ENCODE assay signal across 8 cellular contexts in genomic region chr11:111512296-111513239, GRCh38. TPM values are rescaled to one million over a fixed set of nuclear protein-coding genes. Genes with fewer than 3 reads are reported as not detected.
DNase-seq lines count a peak whose midpoint lies in the region; ATAC-seq and TF ChIP-seq lines count a peak whose summit lies in the region.

Gene BTG4, minus strand, starts transcription at chr11:111512386. Its CDS starts 13,610 bp downstream, at chr11:111498776.

- H4K8ac ChIP-seq in IMR-90 (ENCODE audit: low read depth in 2 of 2, low read length in 2 of 2) = peak within 1 kb of the TSS; percentile 33 to 77; a peak in 2 of 4 replicates

- no peak within 1 kb of the TSS for H2AK5ac ChIP-seq in IMR-90 (ENCODE audit: low read depth, low read length)

- H3K9ac ChIP-seq in IMR-90 (ENCODE audit: low read depth, low read length) = peak within 1 kb of the TSS; percentile 33; the same call in 1 of the 2 replicates
- no peak within 1 kb of the TSS for H3K9ac ChIP-seq in iPS-15b (ENCODE audit: low read depth, low read length)

- H3K27me3 ChIP-seq in CD4-positive, alpha-beta T cell (ENCODE audit: control insufficient read depth, insufficient read depth, low read length) = peaks cover 43% of the 10 kb centered on the region
- H3K27me3 ChIP-seq in IMR-90 (ENCODE audit: control insufficient read depth, insufficient read depth, low read length) (peaks cover 4% of the 10 kb centered on the region), iPS-15b (ENCODE audit: control insufficient read depth, insufficient read depth, low read length) (peaks cover 39% of the 10 kb centered on the region)

- peak within 1 kb of the TSS; percentile 59; the same call in 1 of the 2 replicates for H3K14ac ChIP-seq in IMR-90 (replicated peaks; ENCODE audit: low read depth, low read length)

- peak within 1 kb of the TSS; percentile 60 for H3K23ac ChIP-seq in IMR-90 (ENCODE audit: low read depth, low read length)

- H3K56ac ChIP-seq in IMR-90 (ENCODE audit: extremely low read depth, insufficient read depth, low read length) = no peak within 1 kb of the TSS

- H3K18ac ChIP-seq in IMR-90 (ENCODE audit: low read depth, low read length) = peak within 1 kb of the TSS; percentile 37

- H2BK5ac ChIP-seq in IMR-90 (ENCODE audit: low read depth, low read length, poor library complexity, severe bottlenecking) = no peak within 1 kb of the TSS

- peak within 1 kb of the TSS; percentile 20 for H4K5ac ChIP-seq in IMR-90 (ENCODE audit: low read depth, low read length)

- BruUV-seq in IMR-90 (replicated peaks; lab: Mats Ljungman, UMichigan) = no TSS peak

- no peaks in the 10 kb centered on the region for H3K9me3 Mint-ChIP-seq in CD4-positive, alpha-beta T cell
- H3K9me3 Mint-ChIP-seq in activated naive CD8-positive, alpha-beta T cell treated with anti-CD3 and anti-CD28 coated beads, Interleukin-2, amount 10 ng/mL, durations not matched to agents 7 days and 5 days = peaks cover 6% of the 10 kb centered on the region

- H3K4ac ChIP-seq in IMR-90 (ENCODE audit: low read depth, low read length) = peak within 1 kb of the TSS; percentile 67

- peak within 1 kb of the TSS; percentile 88 for H2AK9ac ChIP-seq in IMR-90 (replicated peaks; ENCODE audit: low read depth, low read length, poor library complexity)

- in situ Hi-C loops in IMR-90 (cut with MboI; ENCODE audit: low sequenced_read_pairs) = no loop called here

- no peaks in the 10 kb centered on the region for H3K79me1 ChIP-seq in IMR-90 (ENCODE audit: low read depth in 1 of 2, low read length in 2 of 2)

- H3K4me2 ChIP-seq in IMR-90 (ENCODE audit: low read depth, low read length) = peak within 1 kb of the TSS; percentile 60

- no peak within 1 kb of the TSS for H3K27ac ChIP-seq in CD4-positive, alpha-beta T cell (ENCODE audit: low read depth, low read length)
- no peak within 1 kb of the TSS; the same call in 1 of the 2 replicates for H3K27ac ChIP-seq in IMR-90 (ENCODE audit: insufficient read depth, low read length)

- H3K36me3 ChIP-seq in IMR-90 (ENCODE audit: control insufficient read depth, insufficient read depth, low read length) (no peaks in the 10 kb centered on the region), iPS-15b (ENCODE audit: control insufficient read depth, insufficient read depth, low read length) (no peaks in the 10 kb centered on the region)

- H3K4me3 ChIP-seq in IMR-90 (ENCODE audit: insufficient read depth, low read depth, low read length) = peak within 1 kb of the TSS; percentile 16; the same call in 1 of the 2 replicates
- H3K4me3 ChIP-seq in iPS-15b (ENCODE audit: low read depth, low read length) = peak within 1 kb of the TSS; percentile 61

- no peaks in the 10 kb centered on the region for H3K9me1 ChIP-seq in IMR-90 (ENCODE audit: insufficient read depth, low read length)

- ATAC-seq in CD4-positive, alpha-beta T cell (ENCODE audit: poor library complexity) = peak; percentile 49
- peak; percentile 40 for ATAC-seq in IMR-90 (ENCODE audit: low read depth)
- ATAC-seq in activated naive CD8-positive, alpha-beta T cell treated with anti-CD3 and anti-CD28 coated beads, Interleukin-2, amount 10 ng/mL, durations not matched to agents 7 days and 5 days (ENCODE audit: low read depth) = peak; percentile 65

- H3K9me3 ChIP-seq in CD4-positive, alpha-beta T cell (ENCODE audit: control insufficient read depth, low read length) = no peaks in the 10 kb centered on the region
- H3K9me3 ChIP-seq in IMR-90 (ENCODE audit: control insufficient read depth, insufficient read depth, low read length) (no peaks in the 10 kb centered on the region), iPS-15b (ENCODE audit: control insufficient read depth, insufficient read depth, low read length) (no peaks in the 10 kb centered on the region)

- DNase-seq in CD4-positive, alpha-beta T cell = peak in 2 of 10 experiments; percentile 18 to 36
- DNase-seq in IMR-90 = no peak
- DNase-seq in activated naive CD8-positive, alpha-beta T cell treated with anti-CD3 and anti-CD28 coated beads, Interleukin-2, amount 10 ng/mL, durations not matched to agents 7 days and 5 days = peak; percentile 62
- peak; percentile 4 for DNase-seq in stimulated activated CD8-positive, alpha-beta memory T cell treated with anti-CD3 and anti-CD28 coated beads, Interleukin-15, amount 100 ng/mL, for 24 hours (ENCODE audit: low read depth)
- DNase-seq in pons (ENCODE audit: low spot score) = no peak
- no peak for DNase-seq in foreskin melanocyte
- DNase-seq in putamen (ENCODE audit: low spot score) = no peak

- no peaks in the 10 kb centered on the region for H3K4me1 ChIP-seq in IMR-90 (ENCODE audit: control insufficient read depth, insufficient read depth, low read length)
- H3K4me1 ChIP-seq in iPS-15b (ENCODE audit: control insufficient read depth, insufficient read depth, low read length) = no peaks in the 10 kb centered on the region

- CTCF ChIA-PET in CD4-positive, alpha-beta T cell (lab: Charles Lee) = no interaction called here
- CTCF ChIA-PET in IMR-90 (lab: Yijun Ruan, JAX) = interaction anchor here (1.0 kb wide), 1 partner anchor 11 kb away, joined by 3 read pairs; no protein-coding TSS in a partner anchor

- H2BK20ac ChIP-seq in IMR-90 (ENCODE audit: low read depth, low read length) = 0 out of 2 replicates have a peak within 1 kb of the TSS, but pooled peaks have one; percentile 5

- POLR2A ChIA-PET in CD4-positive, alpha-beta T cell (lab: Charles Lee) = interaction anchor here (0.6 to 1.0 kb wide), 3 partner anchors 26 to 560 kb away, joined by 3 read pairs; no protein-coding TSS in a partner anchor
- POLR2A ChIA-PET in IMR-90 (lab: Charles Lee; ENCODE audit: unreplicated experiment) = interaction anchor here (0.5 to 0.6 kb wide), 2 partner anchors 9 to 516 kb away, joined by 3 to 6 read pairs; no protein-coding TSS in a partner anchor
- POLR2A ChIA-PET in activated naive CD8-positive, alpha-beta T cell treated with anti-CD3 and anti-CD28 coated beads, Interleukin-2, amount 10 ng/mL, durations not matched to agents 7 days and 5 days (lab: Charles Lee) = interaction anchor here (1.4 to 3.5 kb wide), 4 partner anchors 11 to 28 kb away, joined by 5 to 40 read pairs (median 22); partner anchors contain the start of gene LAYN

- H2AFZ ChIP-seq in IMR-90 (replicated peaks; ENCODE audit: low read length, poor library complexity) = peak within 1 kb of the TSS; percentile 90

- H3K36me3 Mint-ChIP-seq in CD4-positive, alpha-beta T cell (ENCODE audit: low read depth) = no peaks in the 10 kb centered on the region
- H3K36me3 Mint-ChIP-seq in activated naive CD8-positive, alpha-beta T cell treated with anti-CD3 and anti-CD28 coated beads, Interleukin-2, amount 10 ng/mL, durations not matched to agents 7 days and 5 days = peaks cover 6% of the 10 kb centered on the region

- H2BK15ac ChIP-seq in IMR-90 (ENCODE audit: low read depth, low read length) = no peak within 1 kb of the TSS; the same call in 2 of the 3 replicates

- peak within 1 kb of the TSS; percentile 43 for H3K4me3 Mint-ChIP-seq in CD4-positive, alpha-beta T cell
- H3K4me3 Mint-ChIP-seq in activated naive CD8-positive, alpha-beta T cell treated with anti-CD3 and anti-CD28 coated beads, Interleukin-2, amount 10 ng/mL, durations not matched to agents 7 days and 5 days = peak within 1 kb of the TSS; percentile 89

- dilution Hi-C loops in IMR-90 (cut with HindIII; ENCODE audit: low sequenced_read_pairs, unreplicated experiment) = no loop called here

- H3K4me1 Mint-ChIP-seq in CD4-positive, alpha-beta T cell (ENCODE audit: low read depth) = peaks cover 20% of the 10 kb centered on the region
- peaks cover 21% of the 10 kb centered on the region for H3K4me1 Mint-ChIP-seq in activated naive CD8-positive, alpha-beta T cell treated with anti-CD3 and anti-CD28 coated beads, Interleukin-2, amount 10 ng/mL, durations not matched to agents 7 days and 5 days

- H4K20me1 ChIP-seq in IMR-90 (ENCODE audit: insufficient read depth, low read length) = no peaks in the 10 kb centered on the region

- WGBS in IMR-90 (ENCODE audit: extremely low coverage in 2 of 2, insufficient read length in 1 of 2), 2 experiments = 6% methylated on average over 7 of the region's 90 CpGs; no CpG with 5 or more reads in 1 of the 2 experiments

- H2BK120ac ChIP-seq in IMR-90 (ENCODE audit: low read depth, low read length) = peak within 1 kb of the TSS; percentile 73

- TF ChIP-seq CTCF in CD4-positive, alpha-beta T cell (IDR thresholded peaks at IDR 0.05) = no peak
- TF ChIP-seq CTCF in IMR-90 (conservative IDR thresholded peaks at IDR 0.05; ENCODE audit: low read depth, low read length) = no peak

- TF ChIP-seq RAD21 in IMR-90 (IDR thresholded peaks at IDR 0.05; ENCODE audit: low read length) = no peak

- intact Hi-C loops in CD4-positive, alpha-beta T cell (cut with DNase I, micrococcal nuclease) = no loop called here
- intact Hi-C loops in IMR-90 (cut with micrococcal nuclease) = no loop called here

- H4K91ac ChIP-seq in IMR-90 (ENCODE audit: insufficient read depth, low read depth, low read length) = peak within 1 kb of the TSS; percentile 59

- TF ChIP-seq POLR2A in IMR-90 (IDR thresholded peaks at IDR 0.05; ENCODE audit: low read depth, low read length) = no peak

- no peak within 1 kb of the TSS for H3K27ac Mint-ChIP-seq in CD4-positive, alpha-beta T cell
- H3K27ac Mint-ChIP-seq in activated naive CD8-positive, alpha-beta T cell treated with anti-CD3 and anti-CD28 coated beads, Interleukin-2, amount 10 ng/mL, durations not matched to agents 7 days and 5 days = peak within 1 kb of the TSS; percentile 88

- peaks cover 54% of the 10 kb centered on the region for H3K27me3 Mint-ChIP-seq in CD4-positive, alpha-beta T cell
- H3K27me3 Mint-ChIP-seq in activated naive CD8-positive, alpha-beta T cell treated with anti-CD3 and anti-CD28 coated beads, Interleukin-2, amount 10 ng/mL, durations not matched to agents 7 days and 5 days = peaks cover 35% of the 10 kb centered on the region

TF ChIP-seq in IMR-90, 13 proteins besides CTCF, POLR2A, EP300 and RAD21:
- TF ChIP-seq SMC3 (IDR thresholded peaks at IDR 0.05; ENCODE audit: low read depth, low read length) = no peak
- TF ChIP-seq MAFK (IDR thresholded peaks at IDR 0.05; ENCODE audit: low read depth, low read length) = no peak
- TF ChIP-seq CHD1 (IDR thresholded peaks at IDR 0.05; ENCODE audit: low read depth, low read length) = no peak
- no peak for TF ChIP-seq RCOR1 (IDR thresholded peaks at IDR 0.05; ENCODE audit: insufficient replicate concordance, low read length)
- no peak for TF ChIP-seq BHLHE40 (IDR thresholded peaks at IDR 0.05; ENCODE audit: low read depth, low read length)

RNA-seq across cellular contexts. Expression of gene BTG4, which starts in this region (rescaled TPM):
- total RNA-seq in CD4-positive, alpha-beta T cell = not detected
- total RNA-seq in IMR-90 (2012; rRNA removed) = not detected in 2 replicates
- not detected in 2 replicates for polyA plus RNA-seq in IMR-90 (2012; rRNA removed)
- polyA plus RNA-seq in IMR-90 (2012; cell fraction: cytosol; rRNA removed) = not detected in 2 replicates
- not detected in 2 replicates for polyA plus RNA-seq in IMR-90 (2012; cell fraction: nucleus; rRNA removed; ENCODE audit: low replicate concordance)
- under 1 TPM in 1 of 2 experiments, not detected in 1; 0.31 TPM for total RNA-seq in activated naive CD8-positive, alpha-beta T cell treated with anti-CD3 and anti-CD28 coated beads, Interleukin-2, amount 10 ng/mL, durations not matched to agents 7 days and 5 days

Comparison
In these comparisons a context has a peak if more than half of its experiments do, and no peak if none do; other contexts are left out.
1. Peak in ATAC-seq in CD4-positive, alpha-beta T cell; RNA of the gene not detected or under 1 TPM.
2. Peak in ATAC-seq, H3K4me3 ChIP-seq, H3K9ac ChIP-seq and H3K4me2 ChIP-seq in IMR-90; RNA of the gene not detected or under 1 TPM.
3. Peak in DNase-seq and ATAC-seq in activated naive CD8-positive, alpha-beta T cell treated with anti-CD3 and anti-CD28 coated beads, Interleukin-2, amount 10 ng/mL, durations not matched to agents 7 days and 5 days; RNA of the gene not detected or under 1 TPM.